In genomic region chr20:50343125-50343489, GRCh38 we compare ENCODE assay signal across 23 cellular contexts.
DNase-seq lines count a peak whose midpoint lies in the region; ATAC-seq and TF ChIP-seq lines count a peak whose summit lies in the region.
"Had no signal": no experiment of that assay in that cellular context is flagged by ENCODE, and none has a peak within 500 bp of the region (broad histone marks: within the 10 kb centered on the region; RNA-seq: fewer than 3 reads in every experiment).

No MANE protein-coding gene starts in this region.

- peaks cover 0 to 9% of the 10 kb centered on the region in 2 experiments; a peak in 2 of 4 replicates for H3K79me1 ChIP-seq in IMR-90 (ENCODE audit: low read depth in 1 of 2, low read length in 2 of 2)

- H3K4me3 Mint-ChIP-seq in activated naive CD8-positive, alpha-beta T cell treated with anti-CD3 and anti-CD28 coated beads, Interleukin-2, amount 10 ng/mL, durations not matched to agents 7 days and 5 days: no peak overlapping the region
- H3K4me3 Mint-ChIP-seq in activated naive CD8-positive, alpha-beta T cell treated with anti-CD3 and anti-CD28 coated beads, Interleukin-2, amount 50 U/mL, for 24 hours: no peak overlapping the region
- H3K4me3 Mint-ChIP-seq in glutamatergic neuron (ENCODE audit: unreplicated experiment): no peak overlapping the region
- H3K4me3 Mint-ChIP-seq: CD4-positive, alpha-beta T cell; H9; HFFc6 had no signal

- peaks cover 22% of the 10 kb centered on the region for H3K9me1 ChIP-seq in IMR-90 (ENCODE audit: insufficient read depth, low read length)

- CTCF ChIA-PET in IMR-90 (lab: Yijun Ruan, JAX): no interaction called here

- H3K4me2 ChIP-seq in IMR-90 (ENCODE audit: low read depth, low read length): no peak overlapping the region
- H3K4me2 ChIP-seq: PC-9 had no signal

- H2BK120ac ChIP-seq in IMR-90 (ENCODE audit: low read depth, low read length): 0 out of 2 replicates have a peak overlapping the region, but pooled peaks have one; percentile 14

- ATAC-seq in activated naive CD8-positive, alpha-beta T cell treated with anti-CD3 and anti-CD28 coated beads, Interleukin-2, amount 10 ng/mL, durations not matched to agents 7 days and 5 days (ENCODE audit: low read depth): no peak
- no peak for ATAC-seq in activated naive CD8-positive, alpha-beta T cell treated with anti-CD3 and anti-CD28 coated beads, Interleukin-2, amount 50 U/mL, for 24 hours
- ATAC-seq in IMR-90 (ENCODE audit: low read depth): no peak
- ATAC-seq: GM12878 had no signal

- DNase-seq in activated naive CD8-positive, alpha-beta T cell treated with anti-CD3 and anti-CD28 coated beads, Interleukin-2, amount 10 ng/mL, durations not matched to agents 7 days and 5 days: no peak
- no peak for DNase-seq in activated naive CD8-positive, alpha-beta T cell treated with anti-CD3 and anti-CD28 coated beads, Interleukin-2, amount 50 U/mL, for 24 hours
- DNase-seq in IMR-90: no peak
- no peak for DNase-seq in glutamatergic neuron
- DNase-seq in suprapubic skin (ENCODE audit: low spot score in 2 of 2): no peak
- DNase-seq in activated T-cell treated with anti-CD3 and anti-CD28 coated beads for 4 hours: no peak
- no peak for DNase-seq in dermis blood vessel endothelial cell
- DNase-seq: BE2C; CD4-positive, alpha-beta T cell; COR-L47; DMS 273 treated with DMSO at 0.1 percent for 48 hours; DND-41; H9; HFFc6; KBM-7; NCI-H1092; NCI-H146; NCI-H2029; NCI-H226; NCI-H748 treated with DMSO at 0.1 percent for 48 hours; PC-9; RPMI8226 had no signal

- H3K36me3 Mint-ChIP-seq in activated naive CD8-positive, alpha-beta T cell treated with anti-CD3 and anti-CD28 coated beads, Interleukin-2, amount 10 ng/mL, durations not matched to agents 7 days and 5 days: no peaks in the 10 kb centered on the region
- H3K36me3 Mint-ChIP-seq in activated naive CD8-positive, alpha-beta T cell treated with anti-CD3 and anti-CD28 coated beads, Interleukin-2, amount 50 U/mL, for 24 hours (ENCODE audit: low read depth): no peaks in the 10 kb centered on the region
- H3K36me3 Mint-ChIP-seq in glutamatergic neuron (ENCODE audit: unreplicated experiment): no peaks in the 10 kb centered on the region

- H3K4me1 Mint-ChIP-seq in activated naive CD8-positive, alpha-beta T cell treated with anti-CD3 and anti-CD28 coated beads, Interleukin-2, amount 10 ng/mL, durations not matched to agents 7 days and 5 days: peaks cover 74% of the 10 kb centered on the region
- H3K4me1 Mint-ChIP-seq in activated naive CD8-positive, alpha-beta T cell treated with anti-CD3 and anti-CD28 coated beads, Interleukin-2, amount 50 U/mL, for 24 hours: peaks cover 50% of the 10 kb centered on the region
- H3K4me1 Mint-ChIP-seq in glutamatergic neuron (ENCODE audit: low read depth, unreplicated experiment): peaks cover 3% of the 10 kb centered on the region

- dilution Hi-C loops in IMR-90 (cut with HindIII; ENCODE audit: low sequenced_read_pairs, unreplicated experiment): no loop called here

- no peak overlapping the region for H3K18ac ChIP-seq in IMR-90 (ENCODE audit: low read depth, low read length)

- no peak for TF ChIP-seq EP300 in suprapubic skin (IDR thresholded peaks at IDR 0.05)

- peak overlapping the region; percentile 46 for H3K4ac ChIP-seq in IMR-90 (ENCODE audit: low read depth, low read length)

- H3K4me3 ChIP-seq in IMR-90 (ENCODE audit: insufficient read depth, low read depth, low read length) (no peak overlapping the region), suprapubic skin (no peak overlapping the region)
- H3K4me3 ChIP-seq: GM12878, PC-9 had no signal

- POLR2A ChIA-PET in activated naive CD8-positive, alpha-beta T cell treated with anti-CD3 and anti-CD28 coated beads, Interleukin-2, amount 10 ng/mL, durations not matched to agents 7 days and 5 days (lab: Charles Lee): no interaction called here
- POLR2A ChIA-PET in IMR-90 (lab: Charles Lee; ENCODE audit: unreplicated experiment): no interaction called here

- H3K36me3 ChIP-seq in IMR-90 (ENCODE audit: control insufficient read depth, insufficient read depth, low read length) (no peaks in the 10 kb centered on the region), suprapubic skin (no peaks in the 10 kb centered on the region)
- H3K36me3 ChIP-seq: BE2C had no signal

- peak overlapping the region; percentile 66 for H3K27ac Mint-ChIP-seq in activated naive CD8-positive, alpha-beta T cell treated with anti-CD3 and anti-CD28 coated beads, Interleukin-2, amount 10 ng/mL, durations not matched to agents 7 days and 5 days
- no peak overlapping the region for H3K27ac Mint-ChIP-seq in activated naive CD8-positive, alpha-beta T cell treated with anti-CD3 and anti-CD28 coated beads, Interleukin-2, amount 50 U/mL, for 24 hours
- H3K27ac Mint-ChIP-seq in glutamatergic neuron (ENCODE audit: unreplicated experiment): peak overlapping the region; percentile 17
- H3K27ac Mint-ChIP-seq: CD4-positive, alpha-beta T cell; H9; HFFc6 had no signal

- no peak overlapping the region for H3K23ac ChIP-seq in IMR-90 (ENCODE audit: low read depth, low read length)

- no peak overlapping the region for H4K8ac ChIP-seq in IMR-90 (ENCODE audit: low read depth in 2 of 2, low read length in 2 of 2)

- H3K14ac ChIP-seq in IMR-90 (replicated peaks; ENCODE audit: low read depth, low read length): no peak overlapping the region

- no CpG with 5 or more reads among the region's 10 CpGs for whole genome bisulfite sequencing in IMR-90 (ENCODE audit: extremely low coverage in 2 of 2, insufficient read length in 1 of 2), 2 experiments
- WGBS in suprapubic skin: 74% methylated on average over 7 of the region's 10 CpGs

- no peak overlapping the region for H2BK20ac ChIP-seq in IMR-90 (ENCODE audit: low read depth, low read length)

- peak overlapping the region; percentile 72 for H2AK5ac ChIP-seq in IMR-90 (ENCODE audit: low read depth, low read length)

- TF ChIP-seq POLR2A in IMR-90 (IDR thresholded peaks at IDR 0.05; ENCODE audit: low read depth, low read length) (no peak), suprapubic skin (IDR thresholded peaks at IDR 0.05) (no peak)

- no TSS peak for BruUV-seq in IMR-90 (replicated peaks; lab: Mats Ljungman, UMichigan)

- H2AK9ac ChIP-seq in IMR-90 (replicated peaks; ENCODE audit: low read depth, low read length, poor library complexity): peak overlapping the region; percentile 19

- no peak for TF ChIP-seq RAD21 in IMR-90 (IDR thresholded peaks at IDR 0.05; ENCODE audit: low read length)

- H3K56ac ChIP-seq in IMR-90 (ENCODE audit: extremely low read depth, insufficient read depth, low read length): no peak overlapping the region

- in situ Hi-C loops in IMR-90 (cut with MboI; ENCODE audit: low sequenced_read_pairs): no loop called here

- H3K4me1 ChIP-seq in IMR-90 (ENCODE audit: control insufficient read depth, insufficient read depth, low read length): peaks cover 26% of the 10 kb centered on the region
- peaks cover 57% of the 10 kb centered on the region for H3K4me1 ChIP-seq in suprapubic skin

- H3K9me3 ChIP-seq in IMR-90 (ENCODE audit: control insufficient read depth, insufficient read depth, low read length): no peaks in the 10 kb centered on the region
- no peaks in the 10 kb centered on the region for H3K9me3 ChIP-seq in suprapubic skin
- H3K9me3 ChIP-seq: BE2C had no signal

- H3K9ac ChIP-seq in IMR-90 (ENCODE audit: low read depth, low read length): no peak overlapping the region

- 0 out of 3 replicates have a peak overlapping the region, but pooled peaks have one; percentile 49 for H2BK15ac ChIP-seq in IMR-90 (ENCODE audit: low read depth, low read length)

- H2BK5ac ChIP-seq in IMR-90 (ENCODE audit: low read depth, low read length, poor library complexity, severe bottlenecking): no peak overlapping the region

- H4K91ac ChIP-seq in IMR-90 (ENCODE audit: insufficient read depth, low read depth, low read length): no peak overlapping the region

- intact Hi-C loops in IMR-90 (cut with micrococcal nuclease): no loop called here

- H4K20me1 ChIP-seq in IMR-90 (ENCODE audit: insufficient read depth, low read length): no peaks in the 10 kb centered on the region; the same call in 1 of the 2 replicates

- H3K9me3 Mint-ChIP-seq in activated naive CD8-positive, alpha-beta T cell treated with anti-CD3 and anti-CD28 coated beads, Interleukin-2, amount 10 ng/mL, durations not matched to agents 7 days and 5 days: no peaks in the 10 kb centered on the region
- no peaks in the 10 kb centered on the region for H3K9me3 Mint-ChIP-seq in activated naive CD8-positive, alpha-beta T cell treated with anti-CD3 and anti-CD28 coated beads, Interleukin-2, amount 50 U/mL, for 24 hours
- H3K9me3 Mint-ChIP-seq in glutamatergic neuron (ENCODE audit: unreplicated experiment): peaks cover 1% of the 10 kb centered on the region
- H3K9me3 Mint-ChIP-seq: CD4-positive, alpha-beta T cell; H9; HFFc6 had no signal

- no peak for TF ChIP-seq CTCF in IMR-90 (conservative IDR thresholded peaks at IDR 0.05; ENCODE audit: low read depth, low read length)
- TF ChIP-seq CTCF in glutamatergic neuron (IDR thresholded peaks at IDR 0.05; ENCODE audit: partially characterized antibody, unreplicated experiment): no peak
- no peak for TF ChIP-seq CTCF in suprapubic skin (IDR thresholded peaks at IDR 0.05)

- no peaks in the 10 kb centered on the region for H3K27me3 Mint-ChIP-seq in activated naive CD8-positive, alpha-beta T cell treated with anti-CD3 and anti-CD28 coated beads, Interleukin-2, amount 10 ng/mL, durations not matched to agents 7 days and 5 days
- H3K27me3 Mint-ChIP-seq in activated naive CD8-positive, alpha-beta T cell treated with anti-CD3 and anti-CD28 coated beads, Interleukin-2, amount 50 U/mL, for 24 hours: peaks cover 18% of the 10 kb centered on the region
- H3K27me3 Mint-ChIP-seq in glutamatergic neuron (ENCODE audit: unreplicated experiment): peaks cover 4% of the 10 kb centered on the region
- H3K27me3 Mint-ChIP-seq: CD4-positive, alpha-beta T cell had no signal

- H2AFZ ChIP-seq in IMR-90 (replicated peaks; ENCODE audit: low read length, poor library complexity): no peak overlapping the region
- H2AFZ ChIP-seq: PC-9 had no signal

- no peak overlapping the region for H3K27ac ChIP-seq in IMR-90 (ENCODE audit: insufficient read depth, low read length)
- H3K27ac ChIP-seq in suprapubic skin: peak overlapping the region; percentile 70
- H3K27ac ChIP-seq: PC-9 had no signal

- no peak overlapping the region for H4K5ac ChIP-seq in IMR-90 (ENCODE audit: low read depth, low read length)

- H3K27me3 ChIP-seq in IMR-90 (ENCODE audit: control insufficient read depth, insufficient read depth, low read length): no peaks in the 10 kb centered on the region
- H3K27me3 ChIP-seq in suprapubic skin: no peaks in the 10 kb centered on the region
- H3K27me3 ChIP-seq: BE2C had no signal

TF ChIP-seq in IMR-90, 13 proteins besides CTCF, POLR2A, EP300 and RAD21 (continues in another document):
- no peak for TF ChIP-seq ELK1 (IDR thresholded peaks at IDR 0.05; ENCODE audit: borderline replicate concordance, low read depth, low read length)
